Comparison of ENCODE assay signal across 1 cellular context in the genomic region with DNA sequence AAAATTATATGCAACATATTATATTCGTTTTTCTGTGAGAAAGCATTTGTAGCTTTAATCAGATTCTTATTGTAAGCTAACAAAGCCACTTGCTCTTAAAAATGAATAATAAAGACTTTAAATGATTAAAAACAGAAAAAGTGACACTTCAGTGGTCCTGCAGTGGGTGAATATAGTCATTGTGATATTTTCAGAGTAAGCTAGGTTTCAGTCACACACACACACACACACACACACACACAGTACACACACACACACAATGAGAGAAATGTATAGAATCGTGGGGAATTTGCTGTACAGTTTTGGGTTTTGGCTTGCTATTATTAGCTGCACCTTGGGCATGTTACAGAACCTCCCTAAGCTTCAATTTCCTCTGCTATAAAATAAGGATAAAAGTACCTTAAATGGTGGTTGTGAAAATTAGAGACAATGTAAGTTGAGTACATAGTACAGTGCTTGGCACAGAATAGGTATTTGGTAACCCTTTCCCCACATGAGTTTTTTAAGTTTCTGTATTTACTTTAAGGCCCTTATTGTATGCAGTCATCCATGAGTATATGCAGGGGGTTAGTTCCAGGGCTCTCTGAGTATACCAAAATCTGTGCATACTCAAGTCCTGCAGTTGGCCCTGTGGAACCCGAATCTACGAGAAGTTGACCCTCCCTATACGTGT.
TF ChIP-seq lines count a peak whose summit lies in the region.

No MANE protein-coding gene starts in this region.

TF ChIP-seq in HepG2, 621 proteins besides CTCF, POLR2A, EP300 and RAD21:
- TF ChIP-seq, protein P1, sequence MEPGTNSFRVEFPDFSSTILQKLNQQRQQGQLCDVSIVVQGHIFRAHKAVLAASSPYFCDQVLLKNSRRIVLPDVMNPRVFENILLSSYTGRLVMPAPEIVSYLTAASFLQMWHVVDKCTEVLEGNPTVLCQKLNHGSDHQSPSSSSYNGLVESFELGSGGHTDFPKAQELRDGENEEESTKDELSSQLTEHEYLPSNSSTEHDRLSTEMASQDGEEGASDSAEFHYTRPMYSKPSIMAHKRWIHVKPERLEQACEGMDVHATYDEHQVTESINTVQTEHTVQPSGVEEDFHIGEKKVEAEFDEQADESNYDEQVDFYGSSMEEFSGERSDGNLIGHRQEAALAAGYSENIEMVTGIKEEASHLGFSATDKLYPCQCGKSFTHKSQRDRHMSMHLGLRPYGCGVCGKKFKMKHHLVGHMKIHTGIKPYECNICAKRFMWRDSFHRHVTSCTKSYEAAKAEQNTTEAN (CRISPR knock-in tag; conservative IDR thresholded peaks at IDR 0.05) = no peak
- TF ChIP-seq ZNF773 (CRISPR knock-in tag; IDR thresholded peaks at IDR 0.05; ENCODE audit: borderline replicate concordance) (no peak), ZNF20 (CRISPR knock-in tag; IDR thresholded peaks at IDR 0.05) (no peak), HDAC6 (IDR thresholded peaks at IDR 0.05; ENCODE audit: low read depth, low read length) (no peak), KMT2B (CRISPR knock-in tag; IDR thresholded peaks at IDR 0.05) (no peak), CCAR2 (optimal IDR thresholded peaks at IDR 0.05; ENCODE audit: low read depth, low read length) (no peak), SOX5 (CRISPR knock-in tag; IDR thresholded peaks at IDR 0.05; ENCODE audit: borderline replicate concordance) (no peak), FOXP1 (IDR thresholded peaks at IDR 0.05) (no peak), FOXP1 (CRISPR knock-in tag; IDR thresholded peaks at IDR 0.05) (no peak), PHF8 (CRISPR knock-in tag; IDR thresholded peaks at IDR 0.05) (no peak), GTF2F1 (IDR thresholded peaks at IDR 0.05; ENCODE audit: low read length) (no peak), ZNF557 (CRISPR knock-in tag; IDR thresholded peaks at IDR 0.05) (no peak), NR2C2 (CRISPR knock-in tag; IDR thresholded peaks at IDR 0.05; ENCODE audit: borderline replicate concordance) (no peak), ZSCAN25 (CRISPR knock-in tag; IDR thresholded peaks at IDR 0.05) (no peak), ZIK1 (CRISPR knock-in tag; IDR thresholded peaks at IDR 0.05; ENCODE audit: borderline replicate concordance, low read depth) (no peak), RAD51 (IDR thresholded peaks at IDR 0.05; ENCODE audit: borderline replicate concordance) (no peak)
- TF ChIP-seq, protein P2, sequence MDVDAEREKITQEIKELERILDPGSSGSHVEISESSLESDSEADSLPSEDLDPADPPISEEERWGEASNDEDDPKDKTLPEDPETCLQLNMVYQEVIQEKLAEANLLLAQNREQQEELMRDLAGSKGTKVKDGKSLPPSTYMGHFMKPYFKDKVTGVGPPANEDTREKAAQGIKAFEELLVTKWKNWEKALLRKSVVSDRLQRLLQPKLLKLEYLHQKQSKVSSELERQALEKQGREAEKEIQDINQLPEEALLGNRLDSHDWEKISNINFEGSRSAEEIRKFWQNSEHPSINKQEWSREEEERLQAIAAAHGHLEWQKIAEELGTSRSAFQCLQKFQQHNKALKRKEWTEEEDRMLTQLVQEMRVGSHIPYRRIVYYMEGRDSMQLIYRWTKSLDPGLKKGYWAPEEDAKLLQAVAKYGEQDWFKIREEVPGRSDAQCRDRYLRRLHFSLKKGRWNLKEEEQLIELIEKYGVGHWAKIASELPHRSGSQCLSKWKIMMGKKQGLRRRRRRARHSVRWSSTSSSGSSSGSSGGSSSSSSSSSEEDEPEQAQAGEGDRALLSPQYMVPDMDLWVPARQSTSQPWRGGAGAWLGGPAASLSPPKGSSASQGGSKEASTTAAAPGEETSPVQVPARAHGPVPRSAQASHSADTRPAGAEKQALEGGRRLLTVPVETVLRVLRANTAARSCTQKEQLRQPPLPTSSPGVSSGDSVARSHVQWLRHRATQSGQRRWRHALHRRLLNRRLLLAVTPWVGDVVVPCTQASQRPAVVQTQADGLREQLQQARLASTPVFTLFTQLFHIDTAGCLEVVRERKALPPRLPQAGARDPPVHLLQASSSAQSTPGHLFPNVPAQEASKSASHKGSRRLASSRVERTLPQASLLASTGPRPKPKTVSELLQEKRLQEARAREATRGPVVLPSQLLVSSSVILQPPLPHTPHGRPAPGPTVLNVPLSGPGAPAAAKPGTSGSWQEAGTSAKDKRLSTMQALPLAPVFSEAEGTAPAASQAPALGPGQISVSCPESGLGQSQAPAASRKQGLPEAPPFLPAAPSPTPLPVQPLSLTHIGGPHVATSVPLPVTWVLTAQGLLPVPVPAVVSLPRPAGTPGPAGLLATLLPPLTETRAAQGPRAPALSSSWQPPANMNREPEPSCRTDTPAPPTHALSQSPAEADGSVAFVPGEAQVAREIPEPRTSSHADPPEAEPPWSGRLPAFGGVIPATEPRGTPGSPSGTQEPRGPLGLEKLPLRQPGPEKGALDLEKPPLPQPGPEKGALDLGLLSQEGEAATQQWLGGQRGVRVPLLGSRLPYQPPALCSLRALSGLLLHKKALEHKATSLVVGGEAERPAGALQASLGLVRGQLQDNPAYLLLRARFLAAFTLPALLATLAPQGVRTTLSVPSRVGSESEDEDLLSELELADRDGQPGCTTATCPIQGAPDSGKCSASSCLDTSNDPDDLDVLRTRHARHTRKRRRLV (CRISPR knock-in tag; IDR thresholded peaks at IDR 0.05) = no peak
- TF ChIP-seq, protein P3, sequence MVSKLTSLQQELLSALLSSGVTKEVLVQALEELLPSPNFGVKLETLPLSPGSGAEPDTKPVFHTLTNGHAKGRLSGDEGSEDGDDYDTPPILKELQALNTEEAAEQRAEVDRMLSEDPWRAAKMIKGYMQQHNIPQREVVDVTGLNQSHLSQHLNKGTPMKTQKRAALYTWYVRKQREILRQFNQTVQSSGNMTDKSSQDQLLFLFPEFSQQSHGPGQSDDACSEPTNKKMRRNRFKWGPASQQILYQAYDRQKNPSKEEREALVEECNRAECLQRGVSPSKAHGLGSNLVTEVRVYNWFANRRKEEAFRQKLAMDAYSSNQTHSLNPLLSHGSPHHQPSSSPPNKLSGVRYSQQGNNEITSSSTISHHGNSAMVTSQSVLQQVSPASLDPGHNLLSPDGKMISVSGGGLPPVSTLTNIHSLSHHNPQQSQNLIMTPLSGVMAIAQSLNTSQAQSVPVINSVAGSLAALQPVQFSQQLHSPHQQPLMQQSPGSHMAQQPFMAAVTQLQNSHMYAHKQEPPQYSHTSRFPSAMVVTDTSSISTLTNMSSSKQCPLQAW (CRISPR knock-in tag; IDR thresholded peaks at IDR 0.05) = no peak
- TF ChIP-seq, protein P4, sequence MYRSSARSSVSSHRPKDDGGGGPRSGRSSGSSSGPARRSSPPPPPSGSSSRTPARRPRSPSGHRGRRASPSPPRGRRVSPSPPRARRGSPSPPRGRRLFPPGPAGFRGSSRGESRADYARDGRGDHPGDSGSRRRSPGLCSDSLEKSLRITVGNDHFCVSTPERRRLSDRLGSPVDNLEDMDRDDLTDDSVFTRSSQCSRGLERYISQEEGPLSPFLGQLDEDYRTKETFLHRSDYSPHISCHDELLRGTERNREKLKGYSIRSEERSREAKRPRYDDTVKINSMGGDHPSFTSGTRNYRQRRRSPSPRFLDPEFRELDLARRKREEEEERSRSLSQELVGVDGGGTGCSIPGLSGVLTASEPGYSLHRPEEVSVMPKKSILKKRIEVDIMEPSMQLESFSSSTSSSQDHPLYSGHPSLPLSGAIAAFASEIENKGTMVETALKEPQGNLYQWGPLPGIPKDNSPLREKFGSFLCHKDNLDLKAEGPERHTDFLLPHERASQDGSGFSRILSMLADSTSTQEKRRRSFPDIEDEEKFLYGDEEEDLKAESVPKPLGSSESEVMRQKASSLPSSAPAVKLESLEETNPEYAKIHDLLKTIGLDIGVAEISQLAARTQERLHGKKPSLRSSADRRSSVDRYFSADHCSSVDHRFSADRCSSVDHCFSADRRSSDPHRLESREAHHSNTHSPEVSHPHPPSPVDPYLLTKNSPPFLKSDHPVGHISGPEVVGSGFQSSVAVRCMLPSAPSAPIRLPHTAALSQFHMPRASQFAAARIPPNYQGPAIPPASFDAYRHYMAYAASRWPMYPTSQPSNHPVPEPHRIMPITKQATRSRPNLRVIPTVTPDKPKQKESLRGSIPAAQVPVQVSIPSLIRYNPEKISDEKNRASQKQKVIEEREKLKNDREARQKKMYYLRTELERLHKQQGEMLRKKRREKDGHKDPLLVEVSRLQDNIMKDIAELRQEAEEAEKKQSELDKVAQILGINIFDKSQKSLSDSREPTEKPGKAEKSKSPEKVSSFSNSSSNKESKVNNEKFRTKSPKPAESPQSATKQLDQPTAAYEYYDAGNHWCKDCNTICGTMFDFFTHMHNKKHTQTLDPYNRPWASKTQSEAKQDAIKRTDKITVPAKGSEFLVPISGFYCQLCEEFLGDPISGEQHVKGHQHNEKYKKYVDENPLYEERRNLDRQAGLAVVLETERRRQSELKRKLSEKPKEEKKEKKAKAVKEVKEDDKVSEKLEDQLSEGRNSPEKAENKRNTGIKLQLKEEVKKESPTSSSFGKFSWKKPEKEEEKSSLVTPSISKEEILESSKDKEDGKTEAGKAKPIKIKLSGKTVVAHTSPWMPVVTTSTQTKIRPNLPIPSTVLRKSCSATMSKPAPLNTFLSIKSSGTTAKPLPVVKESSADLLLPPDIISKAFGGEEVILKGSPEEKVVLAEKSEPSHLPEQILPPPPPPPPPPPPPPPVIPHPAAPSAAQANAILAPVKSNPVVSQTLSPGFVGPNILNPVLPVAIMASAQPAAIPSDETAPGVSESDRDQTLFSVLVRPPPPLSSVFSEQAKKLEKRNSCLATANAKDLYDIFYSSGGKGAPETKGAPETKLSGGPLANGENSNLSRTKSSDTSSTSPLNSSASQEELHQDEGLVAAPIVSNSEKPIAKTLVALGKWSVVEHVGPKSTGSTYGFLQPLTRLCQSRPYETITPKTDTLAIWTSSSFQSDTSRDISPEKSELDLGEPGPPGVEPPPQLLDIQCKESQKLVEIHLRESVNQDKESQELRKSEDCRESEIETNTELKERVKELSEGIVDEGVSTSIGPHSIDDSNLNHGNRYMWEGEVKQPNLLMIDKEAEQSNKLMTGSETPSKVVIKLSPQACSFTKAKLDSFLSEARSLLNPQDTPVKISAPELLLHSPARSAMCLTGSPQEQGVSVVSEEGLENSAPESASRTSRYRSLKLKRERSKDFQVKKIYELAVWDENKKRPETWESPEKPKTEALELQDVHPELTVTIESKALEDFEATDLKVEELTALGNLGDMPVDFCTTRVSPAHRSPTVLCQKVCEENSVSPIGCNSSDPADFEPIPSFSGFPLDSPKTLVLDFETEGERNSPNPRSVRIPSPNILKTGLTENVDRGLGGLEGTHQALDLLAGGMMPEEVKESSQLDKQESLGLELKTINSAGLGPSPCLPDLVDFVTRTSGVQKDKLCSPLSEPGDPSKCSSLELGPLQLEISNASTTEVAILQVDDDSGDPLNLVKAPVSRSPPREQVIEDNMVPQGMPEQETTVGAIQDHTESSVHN (CRISPR knock-in tag; IDR thresholded peaks at IDR 0.05) = no peak
- TF ChIP-seq, protein P5, sequence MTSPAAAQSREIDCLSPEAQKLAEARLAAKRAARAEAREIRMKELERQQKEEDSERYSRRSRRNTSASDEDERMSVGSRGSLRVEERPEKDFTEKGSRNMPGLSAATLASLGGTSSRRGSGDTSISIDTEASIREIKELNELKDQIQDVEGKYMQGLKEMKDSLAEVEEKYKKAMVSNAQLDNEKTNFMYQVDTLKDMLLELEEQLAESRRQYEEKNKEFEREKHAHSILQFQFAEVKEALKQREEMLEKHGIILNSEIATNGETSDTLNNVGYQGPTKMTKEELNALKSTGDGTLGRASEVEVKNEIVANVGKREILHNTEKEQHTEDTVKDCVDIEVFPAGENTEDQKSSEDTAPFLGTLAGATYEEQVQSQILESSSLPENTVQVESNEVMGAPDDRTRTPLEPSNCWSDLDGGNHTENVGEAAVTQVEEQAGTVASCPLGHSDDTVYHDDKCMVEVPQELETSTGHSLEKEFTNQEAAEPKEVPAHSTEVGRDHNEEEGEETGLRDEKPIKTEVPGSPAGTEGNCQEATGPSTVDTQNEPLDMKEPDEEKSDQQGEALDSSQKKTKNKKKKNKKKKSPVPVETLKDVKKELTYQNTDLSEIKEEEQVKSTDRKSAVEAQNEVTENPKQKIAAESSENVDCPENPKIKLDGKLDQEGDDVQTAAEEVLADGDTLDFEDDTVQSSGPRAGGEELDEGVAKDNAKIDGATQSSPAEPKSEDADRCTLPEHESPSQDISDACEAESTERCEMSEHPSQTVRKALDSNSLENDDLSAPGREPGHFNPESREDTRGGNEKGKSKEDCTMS (CRISPR knock-in tag; conservative IDR thresholded peaks at IDR 0.05) = no peak
- TF ChIP-seq, protein P6, sequence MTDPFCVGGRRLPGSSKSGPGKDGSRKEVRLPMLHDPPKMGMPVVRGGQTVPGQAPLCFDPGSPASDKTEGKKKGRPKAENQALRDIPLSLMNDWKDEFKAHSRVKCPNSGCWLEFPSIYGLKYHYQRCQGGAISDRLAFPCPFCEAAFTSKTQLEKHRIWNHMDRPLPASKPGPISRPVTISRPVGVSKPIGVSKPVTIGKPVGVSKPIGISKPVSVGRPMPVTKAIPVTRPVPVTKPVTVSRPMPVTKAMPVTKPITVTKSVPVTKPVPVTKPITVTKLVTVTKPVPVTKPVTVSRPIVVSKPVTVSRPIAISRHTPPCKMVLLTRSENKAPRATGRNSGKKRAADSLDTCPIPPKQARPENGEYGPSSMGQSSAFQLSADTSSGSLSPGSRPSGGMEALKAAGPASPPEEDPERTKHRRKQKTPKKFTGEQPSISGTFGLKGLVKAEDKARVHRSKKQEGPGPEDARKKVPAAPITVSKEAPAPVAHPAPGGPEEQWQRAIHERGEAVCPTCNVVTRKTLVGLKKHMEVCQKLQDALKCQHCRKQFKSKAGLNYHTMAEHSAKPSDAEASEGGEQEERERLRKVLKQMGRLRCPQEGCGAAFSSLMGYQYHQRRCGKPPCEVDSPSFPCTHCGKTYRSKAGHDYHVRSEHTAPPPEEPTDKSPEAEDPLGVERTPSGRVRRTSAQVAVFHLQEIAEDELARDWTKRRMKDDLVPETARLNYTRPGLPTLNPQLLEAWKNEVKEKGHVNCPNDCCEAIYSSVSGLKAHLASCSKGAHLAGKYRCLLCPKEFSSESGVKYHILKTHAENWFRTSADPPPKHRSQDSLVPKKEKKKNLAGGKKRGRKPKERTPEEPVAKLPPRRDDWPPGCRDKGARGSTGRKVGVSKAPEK (CRISPR knock-in tag; IDR thresholded peaks at IDR 0.05; ENCODE audit: borderline replicate concordance) = no peak
